In genomic region chr13:52127783-52128702, GRCh38 we compare ENCODE assay signal across 1 cellular context.
TF ChIP-seq lines count a peak whose summit lies in the region.

No MANE protein-coding gene starts in this region.

TF ChIP-seq in GM12878, 131 proteins besides CTCF, POLR2A, EP300 and RAD21 (continued from another document):
- no peak for TF ChIP-seq REST (IDR thresholded peaks at IDR 0.05; ENCODE audit: low read depth, low read length)
- no peak for TF ChIP-seq ASH2L (IDR thresholded peaks at IDR 0.05; ENCODE audit: borderline replicate concordance, low read depth)
- TF ChIP-seq MTA2 (IDR thresholded peaks at IDR 0.05; ENCODE audit: low read depth), result no peak
- TF ChIP-seq WRNIP1 (IDR thresholded peaks at IDR 0.05; ENCODE audit: borderline replicate concordance, low read depth, low read length), result no peak
- TF ChIP-seq SREBF1 (IDR thresholded peaks at IDR 0.05; ENCODE audit: low read length), result no peak
- TF ChIP-seq MLLT1 (IDR thresholded peaks at IDR 0.05), result no peak
- TF ChIP-seq CBFB (IDR thresholded peaks at IDR 0.05; ENCODE audit: low read depth), result no peak
- TF ChIP-seq CEBPB (IDR thresholded peaks at IDR 0.05; ENCODE audit: borderline replicate concordance in 1 of 2, low read depth in 2 of 2, low read length in 2 of 2), result 0 out of 4 replicates have a peak, but pooled peaks of 1 of the 2 experiments have one; percentile 31
- no peak for TF ChIP-seq KAT2A (conservative IDR thresholded peaks at IDR 0.05; ENCODE audit: control insufficient read depth, low read depth, low read length)
- no peak; the same call in 1 of the 2 replicates for TF ChIP-seq RUNX3 (IDR thresholded peaks at IDR 0.05; ENCODE audit: low read length)
- no peak for TF ChIP-seq EED (IDR thresholded peaks at IDR 0.05; ENCODE audit: low read depth)
- no peak for TF ChIP-seq IRF4 (IDR thresholded peaks at IDR 0.05; ENCODE audit: low read depth, low read length)
- 0 out of 3 replicates have a peak, but pooled peaks of 1 of the 2 experiments have one; percentile 16 for TF ChIP-seq EGR1 (IDR thresholded peaks at IDR 0.05; ENCODE audit: borderline replicate concordance in 1 of 2, low read depth in 2 of 2, low read length in 2 of 2)
- TF ChIP-seq ZBTB11 (CRISPR knock-in tag; IDR thresholded peaks at IDR 0.05), result no peak
- TF ChIP-seq RBBP5 (conservative IDR thresholded peaks at IDR 0.05), result no peak
- no peak for TF ChIP-seq ATF7 (IDR thresholded peaks at IDR 0.05; ENCODE audit: low read depth)
- TF ChIP-seq TCF7 (IDR thresholded peaks at IDR 0.05; ENCODE audit: borderline replicate concordance), result no peak
- TF ChIP-seq SUZ12 (IDR thresholded peaks at IDR 0.05; ENCODE audit: unreplicated experiment), result no peak
- no peak for TF ChIP-seq JUND (IDR thresholded peaks at IDR 0.05; ENCODE audit: low read depth, low read length)
- TF ChIP-seq NR2F1 (conservative IDR thresholded peaks at IDR 0.05), result no peak
- no peak for TF ChIP-seq SMAD5 (IDR thresholded peaks at IDR 0.05; ENCODE audit: low read depth)
- 0 out of 2 replicates have a peak, but pooled peaks have one; percentile 44 for TF ChIP-seq CBX5 (IDR thresholded peaks at IDR 0.05; ENCODE audit: low read depth)
- TF ChIP-seq YY1 (IDR thresholded peaks at IDR 0.05; ENCODE audit: low read depth, low read length), result 0 out of 2 replicates have a peak, but pooled peaks have one; percentile 35
- no peak for TF ChIP-seq IKZF2 (IDR thresholded peaks at IDR 0.05)
- no peak for TF ChIP-seq NBN (IDR thresholded peaks at IDR 0.05)
- TF ChIP-seq TCF12 (IDR thresholded peaks at IDR 0.05; ENCODE audit: low read depth, low read length), result no peak
- TF ChIP-seq BRCA1 (IDR thresholded peaks at IDR 0.05; ENCODE audit: low read depth, low read length), result no peak
- TF ChIP-seq ZNF24 (IDR thresholded peaks at IDR 0.05), result no peak
- TF ChIP-seq IKZF1 (conservative IDR thresholded peaks at IDR 0.05), result no peak
- TF ChIP-seq IRF5 (IDR thresholded peaks at IDR 0.05; ENCODE audit: borderline replicate concordance), result no peak
- TF ChIP-seq ZBED1 (IDR thresholded peaks at IDR 0.05; ENCODE audit: borderline replicate concordance), result no peak
- TF ChIP-seq LARP7 (IDR thresholded peaks at IDR 0.05), result no peak
- TF ChIP-seq SMARCA5 (IDR thresholded peaks at IDR 0.05), result 0 out of 2 replicates have a peak, but pooled peaks have one; percentile 18
- no peak for TF ChIP-seq POU2F2 (IDR thresholded peaks at IDR 0.05; ENCODE audit: borderline replicate concordance, low read depth, low read length)
- no peak for TF ChIP-seq HCFC1 (IDR thresholded peaks at IDR 0.05; ENCODE audit: low read length)
- no peak for TF ChIP-seq MYB (IDR thresholded peaks at IDR 0.05; ENCODE audit: borderline replicate concordance, low read depth, low read length)
- no peak for TF ChIP-seq PRDM15 (CRISPR knock-in tag; IDR thresholded peaks at IDR 0.05)
- TF ChIP-seq NFYA (IDR thresholded peaks at IDR 0.05; ENCODE audit: borderline replicate concordance, low read depth, low read length), result no peak
- no peak for TF ChIP-seq ATF3 (IDR thresholded peaks at IDR 0.05; ENCODE audit: borderline replicate concordance, extremely low read depth, low read depth, low read length)
- TF ChIP-seq BCLAF1 (IDR thresholded peaks at IDR 0.05), result no peak
